ENCODE assay signal across 8 cellular contexts in the genomic region with DNA sequence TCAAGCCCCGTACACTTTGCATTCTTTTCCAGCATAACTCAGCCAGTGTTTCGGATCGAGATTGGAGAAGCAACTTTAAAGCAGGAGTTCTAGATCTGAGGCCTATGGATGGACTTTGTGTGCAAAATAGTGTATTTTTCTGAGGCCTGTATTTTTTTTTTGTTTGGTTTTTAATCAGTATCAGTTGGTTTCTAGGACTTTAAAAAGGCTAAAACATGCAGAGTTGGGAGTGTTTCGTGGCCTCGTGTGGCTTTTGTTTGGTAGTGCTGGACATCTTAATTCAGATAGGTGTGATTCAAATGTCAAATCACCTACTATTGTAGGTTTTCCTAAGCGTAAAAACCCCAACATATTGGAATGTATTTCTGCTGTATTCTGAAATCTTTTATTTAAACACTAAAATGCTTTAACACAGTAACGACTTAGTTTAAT. TPM values are rescaled to one million over a fixed set of nuclear protein-coding genes. Genes with fewer than 3 reads are reported as not detected.
DNase-seq lines count a peak whose midpoint lies in the region; ATAC-seq, FAIRE-seq and TF ChIP-seq lines count a peak whose summit lies in the region.

No MANE protein-coding gene starts in this region.

- TF ChIP-seq POLR2A in gastroesophageal sphincter (IDR thresholded peaks at IDR 0.05): no peak

- TF ChIP-seq EP300 in gastroesophageal sphincter (IDR thresholded peaks at IDR 0.05): no peak

- no peak for DNase-seq in AG09309 (ENCODE audit: low read depth)
- DNase-seq in T-helper 17 cell: no peak
- DNase-seq in small intestine: no peak
- DNase-seq in foreskin melanocyte: no peak
- no peak for DNase-seq in SW480 (ENCODE audit: low spot score)
- DNase-seq in activated gamma-delta T cell treated with Interleukin-2 at 50 U/mL for 16 hours: no peak

- H3K27ac Mint-ChIP-seq in T-helper 17 cell: peak overlapping the region; percentile 93

- peaks cover 0 to 48% (median 10%) of the 10 kb centered on the region in 3 donors for H3K4me1 ChIP-seq in gastroesophageal sphincter
- H3K4me1 ChIP-seq in small intestine (ENCODE audit: control insufficient read depth in 2 of 2, insufficient read depth in 1 of 2, low read depth in 1 of 2, low read length in 1 of 2): no peaks in the 10 kb centered on the region

- no peak for FAIRE-seq in small intestine (lab: Jason Lieb, UNC)

- H3K36me3 Mint-ChIP-seq in T-helper 17 cell (ENCODE audit: low read depth): peaks cover 3% of the 10 kb centered on the region

- H3K36me3 ChIP-seq in gastroesophageal sphincter: peaks cover 0 to 22% of the 10 kb centered on the region in 2 donors
- peaks cover 0 to 4% of the 10 kb centered on the region in 2 donors for H3K36me3 ChIP-seq in small intestine (ENCODE audit: control insufficient read depth in 2 of 2, insufficient read depth in 2 of 2, low read length in 2 of 2)

- H3K4me3 ChIP-seq in AG09309 (ENCODE audit: control insufficient read depth, low read depth, low read length) (peak overlapping the region; percentile 94), gastroesophageal sphincter (peak overlapping the region; percentile 63 to 79), small intestine (ENCODE audit: low read depth in 1 of 2, low read length in 2 of 2) (peak overlapping the region; percentile 96)

- peaks cover 17% of the 10 kb centered on the region for H3K4me1 Mint-ChIP-seq in T-helper 17 cell

- H3K4me3 Mint-ChIP-seq in T-helper 17 cell: peak overlapping the region; percentile 99

- H3K27me3 Mint-ChIP-seq in T-helper 17 cell: no peaks in the 10 kb centered on the region

- no peaks in the 10 kb centered on the region for H3K27me3 ChIP-seq in gastroesophageal sphincter
- no peaks in the 10 kb centered on the region for H3K27me3 ChIP-seq in small intestine (ENCODE audit: control insufficient read depth in 2 of 2, insufficient read depth in 2 of 2, low read length in 2 of 2)

- peak; percentile 18 for ATAC-seq in GM21515 (IDR thresholded peaks at IDR 0.05; ENCODE audit: unreplicated experiment)
- ATAC-seq in T-helper 17 cell: no peak
- no peak for ATAC-seq in gastroesophageal sphincter

- H3K27ac ChIP-seq in gastroesophageal sphincter: peak overlapping the region; percentile 61 to 96 (median 88)
- H3K27ac ChIP-seq in small intestine (ENCODE audit: low read depth in 1 of 2, low read length in 1 of 2): peak overlapping the region; percentile 95 to 98

- H3K9me3 ChIP-seq in T-helper 17 cell (ENCODE audit: control insufficient read depth, low read length, poor library complexity, severe bottlenecking) (no peaks in the 10 kb centered on the region), gastroesophageal sphincter (no peaks in the 10 kb centered on the region), small intestine (ENCODE audit: control insufficient read depth, low read depth) (no peaks in the 10 kb centered on the region)

- TF ChIP-seq CTCF in AG09309 (IDR thresholded peaks at IDR 0.05; ENCODE audit: control insufficient read depth, insufficient read depth, low read depth, low read length, missing control alignments): no peak
- TF ChIP-seq CTCF in gastroesophageal sphincter (IDR thresholded peaks at IDR 0.05): no peak

- 0 to 1% methylated on average over 3 to 7 of the region's 7 CpGs for WGBS in gastroesophageal sphincter (ENCODE audit: low coverage in 1 of 2), 2 donors
- WGBS in small intestine, 3 donors: 0 to 1% (median 1%) methylated on average over 7 of the region's 7 CpGs

RNA-seq across cellular contexts. Expression of a gene that starts 0.3 kb away (rescaled TPM):
- total RNA-seq in T-helper 17 cell (1 to 10 TPM; 3.2 to 4.2 TPM), gastroesophageal sphincter (1 to 10 TPM; 2.1 to 6.7 (median 4.4) TPM)
- polyA plus RNA-seq in small intestine: 10 to 100 TPM in 1 of 3 donors, 1 to 10 TPM in 2; 4.6 to 12.7 (median 5.9) TPM

RNA-seq across cellular contexts. Expression of a gene that starts 0.8 kb away (rescaled TPM):
- total RNA-seq in T-helper 17 cell: 10 to 100 TPM; 10.8 to 15.1 TPM
- total RNA-seq in gastroesophageal sphincter: 10 to 100 TPM; 26.3 to 48.5 (median 42.1) TPM
- polyA plus RNA-seq in small intestine: 10 to 100 TPM; 10.3 to 12.3 (median 11.9) TPM

RNA-seq across cellular contexts. Expression of a gene that starts 47.3 kb away (rescaled TPM):
- total RNA-seq in T-helper 17 cell (1 to 10 TPM; 3.4 to 4.3 TPM), gastroesophageal sphincter (1 to 10 TPM; 2.2 to 7.5 (median 5.8) TPM)
- polyA plus RNA-seq in small intestine: 1 to 10 TPM; 1.9 to 5.3 (median 4.7) TPM
